Comparison of ENCODE assay signal across 26 cellular contexts in the genomic region with DNA sequence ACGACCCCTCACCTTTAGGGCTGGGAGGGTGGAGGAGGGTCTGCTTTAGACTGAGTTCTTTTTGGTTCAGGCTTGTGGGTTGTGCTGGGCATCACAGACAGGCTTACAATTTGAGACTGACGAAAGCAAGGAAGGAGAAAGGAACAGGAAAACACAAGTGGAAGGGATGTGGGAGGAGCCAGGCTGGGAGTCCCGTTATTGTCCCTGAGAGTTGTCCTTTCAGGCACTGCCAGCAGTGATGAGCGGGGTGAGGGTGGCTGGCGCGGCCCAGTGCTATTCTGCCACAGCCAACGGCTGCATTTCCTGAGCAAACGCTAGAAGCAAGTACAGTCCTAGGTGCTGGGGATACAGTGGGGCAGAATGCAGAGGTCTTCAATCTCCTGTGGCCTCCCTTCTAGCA. TPM values are rescaled to one million over a fixed set of nuclear protein-coding genes. Genes with fewer than 3 reads are reported as not detected.
DNase-seq lines count a peak whose midpoint lies in the region; ATAC-seq, FAIRE-seq and TF ChIP-seq lines count a peak whose summit lies in the region.
"Had no signal": no experiment of that assay in that cellular context is flagged by ENCODE, and none has a peak within 500 bp of the region (broad histone marks: within the 10 kb centered on the region; RNA-seq: fewer than 3 reads in every experiment).

No MANE protein-coding gene starts in this region.

- no peak for TF ChIP-seq CTCF in endothelial cell of umbilical vein (IDR thresholded peaks at IDR 0.05; ENCODE audit: extremely low read depth in 1 of 2, insufficient read depth in 1 of 2, low read depth in 1 of 2, low read length in 2 of 2)
- TF ChIP-seq CTCF in nephron progenitor cell (IDR thresholded peaks at IDR 0.05) = no peak

- H3K4me1 Mint-ChIP-seq in nephron progenitor cell = peaks cover 27% of the 10 kb centered on the region
- H3K4me1 Mint-ChIP-seq: activated CD4-positive, alpha-beta memory T cell treated with anti-CD3 and anti-CD28 coated beads, Interleukin-2, amount 10 ng/mL, durations not matched to agents 7 days and 5 days; activated naive CD4-positive, alpha-beta T cell treated with anti-CD3 and anti-CD28 coated beads, Interleukin-2, amount 10 ng/mL, durations not matched to agents 7 days and 5 days; stimulated activated naive CD8-positive, alpha-beta T cell treated with anti-CD3 and anti-CD28 coated beads, Interleukin-15, amount 100 ng/mL, for 72 hours had no signal

- peak overlapping the region; percentile 44 for H3K4me3 Mint-ChIP-seq in nephron progenitor cell
- H3K4me3 Mint-ChIP-seq: activated CD4-positive, alpha-beta memory T cell treated with anti-CD3 and anti-CD28 coated beads, Interleukin-2, amount 10 ng/mL, durations not matched to agents 7 days and 5 days; activated naive CD4-positive, alpha-beta T cell treated with anti-CD3 and anti-CD28 coated beads, Interleukin-2, amount 10 ng/mL, durations not matched to agents 7 days and 5 days; natural killer cell treated with Interleukin-12 subunit alpha and Interleukin-12 subunit beta and Interleukin-15 and Interleukin-18, amount 100 ng/mL, for 72 hours; stimulated activated naive CD8-positive, alpha-beta T cell treated with anti-CD3 and anti-CD28 coated beads, Interleukin-15, amount 100 ng/mL, for 72 hours; T-helper 2 cell treated with Interferon-gamma antibody and Interleukin-4, amounts not matched to agents 5 μg/mL and 100 μg/mL, for 36 hours had no signal

- ATAC-seq in HG03135 (IDR thresholded peaks at IDR 0.05; ENCODE audit: unreplicated experiment) (no peak), HG03565 (IDR thresholded peaks at IDR 0.05; ENCODE audit: unreplicated experiment) (no peak)
- ATAC-seq: natural killer cell treated with Interleukin-12 subunit alpha and Interleukin-12 subunit beta and Interleukin-15 and Interleukin-18, amount 100 ng/mL, for 72 hours; stimulated activated naive CD8-positive, alpha-beta T cell treated with anti-CD3 and anti-CD28 coated beads, Interleukin-15, amount 100 ng/mL, for 72 hours had no signal

- H4K20me1 ChIP-seq in BLaER1 treated with 17β-estradiol and CSF1 and Interleukin-3, amounts not matched to agents 10 nM and 100 nM = peaks cover 0 to 12% (median 0%) of the 10 kb centered on the region in 11 experiments; a peak in 6 of 22 replicates
- H4K20me1 ChIP-seq in endothelial cell of umbilical vein (replicated peaks; ENCODE audit: control insufficient read depth, extremely low read depth, insufficient read depth, low read length) = no peaks in the 10 kb centered on the region

- H3K9me3 Mint-ChIP-seq in nephron progenitor cell = no peaks in the 10 kb centered on the region
- H3K9me3 Mint-ChIP-seq: activated CD4-positive, alpha-beta memory T cell treated with anti-CD3 and anti-CD28 coated beads, Interleukin-2, amount 10 ng/mL, durations not matched to agents 7 days and 5 days; activated naive CD4-positive, alpha-beta T cell treated with anti-CD3 and anti-CD28 coated beads, Interleukin-2, amount 10 ng/mL, durations not matched to agents 7 days and 5 days; natural killer cell treated with Interleukin-12 subunit alpha and Interleukin-12 subunit beta and Interleukin-15 and Interleukin-18, amount 100 ng/mL, for 72 hours; stimulated activated naive CD8-positive, alpha-beta T cell treated with anti-CD3 and anti-CD28 coated beads, Interleukin-15, amount 100 ng/mL, for 72 hours; T-helper 2 cell treated with Interferon-gamma antibody and Interleukin-4, amounts not matched to agents 5 μg/mL and 100 μg/mL, for 36 hours had no signal

- no peaks in the 10 kb centered on the region for H3K36me3 Mint-ChIP-seq in nephron progenitor cell (ENCODE audit: low read depth)
- H3K36me3 Mint-ChIP-seq: activated naive CD4-positive, alpha-beta T cell treated with anti-CD3 and anti-CD28 coated beads, Interleukin-2, amount 10 ng/mL, durations not matched to agents 7 days and 5 days; natural killer cell treated with Interleukin-12 subunit alpha and Interleukin-12 subunit beta and Interleukin-15 and Interleukin-18, amount 100 ng/mL, for 72 hours had no signal

- no TSS peak for BruUV-seq in endothelial cell of umbilical vein (replicated peaks; lab: Mats Ljungman, UMichigan)

- no peaks in the 10 kb centered on the region for H3K9me3 ChIP-seq in BLaER1 treated with 17β-estradiol and CSF1 and Interleukin-3, amounts not matched to agents 10 nM and 100 nM (replicated peaks in 1 of 11)
- H3K9me3 ChIP-seq in endothelial cell of umbilical vein (replicated peaks; ENCODE audit: control insufficient read depth, insufficient read depth, low read length) = no peaks in the 10 kb centered on the region

- no peaks in the 10 kb centered on the region for H3K9me1 ChIP-seq in endothelial cell of umbilical vein (replicated peaks; ENCODE audit: control insufficient read depth, extremely low read depth, insufficient read depth, low read length)

- peak overlapping the region in 9 of 11 experiments; percentile 18 to 83 (median 68); a peak in 17 of 22 replicates for H3K4me2 ChIP-seq in BLaER1 treated with 17β-estradiol and CSF1 and Interleukin-3, amounts not matched to agents 10 nM and 100 nM
- peak overlapping the region; percentile 15 for H3K4me2 ChIP-seq in endothelial cell of umbilical vein (ENCODE audit: insufficient read depth, low read length)
- H3K4me2 ChIP-seq: PC-9 had no signal

- H3K4me1 ChIP-seq in BLaER1 treated with 17β-estradiol and CSF1 and Interleukin-3, amounts not matched to agents 10 nM and 100 nM = peaks cover 22 to 90% (median 86%) of the 10 kb centered on the region in 10 experiments
- H3K4me1 ChIP-seq in endothelial cell of umbilical vein (ENCODE audit: control insufficient read depth, extremely low read depth, insufficient read depth, low read length) = no peaks in the 10 kb centered on the region

- FAIRE-seq in endothelial cell of umbilical vein (lab: Jason Lieb, UNC) = peak; percentile 83
- FAIRE-seq: frontal cortex, kidney had no signal

- no peaks in the 10 kb centered on the region for H3K79me2 ChIP-seq in endothelial cell of umbilical vein (ENCODE audit: control insufficient read depth, insufficient read depth, low read length)

- H3K27ac Mint-ChIP-seq in nephron progenitor cell = peak overlapping the region; percentile 60
- H3K27ac Mint-ChIP-seq: activated CD4-positive, alpha-beta memory T cell treated with anti-CD3 and anti-CD28 coated beads, Interleukin-2, amount 10 ng/mL, durations not matched to agents 7 days and 5 days; activated naive CD4-positive, alpha-beta T cell treated with anti-CD3 and anti-CD28 coated beads, Interleukin-2, amount 10 ng/mL, durations not matched to agents 7 days and 5 days; natural killer cell treated with Interleukin-12 subunit alpha and Interleukin-12 subunit beta and Interleukin-15 and Interleukin-18, amount 100 ng/mL, for 72 hours; stimulated activated naive CD8-positive, alpha-beta T cell treated with anti-CD3 and anti-CD28 coated beads, Interleukin-15, amount 100 ng/mL, for 72 hours; T-helper 2 cell treated with Interferon-gamma antibody and Interleukin-4, amounts not matched to agents 5 μg/mL and 100 μg/mL, for 36 hours had no signal

- no peaks in the 10 kb centered on the region for H3K36me3 ChIP-seq in BLaER1 treated with 17β-estradiol and CSF1 and Interleukin-3, amounts not matched to agents 10 nM and 100 nM
- no peaks in the 10 kb centered on the region for H3K36me3 ChIP-seq in endothelial cell of umbilical vein (ENCODE audit: control insufficient read depth in 2 of 2, extremely low read depth in 1 of 2, insufficient read depth in 2 of 2, low read length in 2 of 2)

- intact Hi-C loops in endothelial cell of umbilical vein (cut with micrococcal nuclease) = no loop called here

- peak overlapping the region; percentile 16 for H2AFZ ChIP-seq in endothelial cell of umbilical vein (ENCODE audit: low read depth, low read length)
- H2AFZ ChIP-seq: PC-9 had no signal

- peaks cover 11% of the 10 kb centered on the region for H3K27me3 Mint-ChIP-seq in nephron progenitor cell (ENCODE audit: low read depth, poor library complexity)

- POLR2A ChIA-PET in endothelial cell of umbilical vein (lab: Charles Lee) = no interaction called here

- DNase-seq in NCI-H69 (lab: John Stamatoyannopoulos, UW) (peak; percentile 48), endothelial cell of umbilical vein (ENCODE audit: low read depth, low spot score) (peak; percentile 12), nephron progenitor cell (peak; percentile 32), NCI-H2107 (lab: John Stamatoyannopoulos, UW) (no peak), islet precursor cell (no peak)
- DNase-seq: activated CD4-positive, alpha-beta memory T cell treated with anti-CD3 and anti-CD28 coated beads, Interleukin-2, amount 10 ng/mL, durations not matched to agents 7 days and 5 days; activated CD4-positive, CD25-positive, alpha-beta regulatory T cell; activated naive CD4-positive, alpha-beta T cell treated with anti-CD3 and anti-CD28 coated beads, Interleukin-2, amount 10 ng/mL, durations not matched to agents 7 days and 5 days; activated T-cell treated with anti-CD3 and anti-CD28 coated beads, Interleukin-2, amount 50 U/mL, for 1 hour; central memory CD4-positive, alpha-beta T cell; EL; kidney; mesendoderm; NCI-H1105; NCI-H2171 treated with DMSO at 0.1 percent for 48 hours; NCI-H82; PC-9; stimulated activated CD4-positive, alpha-beta T cell treated with anti-CD3 and anti-CD28 coated beads, Interleukin-4, amount 100 ng/mL, for 24 hours; stimulated activated naive CD8-positive, alpha-beta T cell treated with anti-CD3 and anti-CD28 coated beads, Interleukin-15, amount 100 ng/mL, for 72 hours; trophoblast cell had no signal

- H3K27me3 ChIP-seq in BLaER1 treated with 17β-estradiol and CSF1 and Interleukin-3, amounts not matched to agents 10 nM and 100 nM = peaks cover 0 to 16% (median 0%) of the 10 kb centered on the region in 11 experiments; a peak in 1 of 22 replicates
- H3K27me3 ChIP-seq in endothelial cell of umbilical vein (ENCODE audit: control insufficient read depth in 2 of 2, insufficient read depth in 2 of 2, low read length in 2 of 2) = no peaks in the 10 kb centered on the region

- CTCF ChIA-PET in endothelial cell of umbilical vein (lab: Charles Lee) = no interaction called here

- no peak overlapping the region for H3K27ac ChIP-seq in BLaER1 treated with 17β-estradiol and CSF1 and Interleukin-3, amounts not matched to agents 10 nM and 100 nM
- H3K27ac ChIP-seq in endothelial cell of umbilical vein (ENCODE audit: insufficient read depth, low read depth, low read length) = no peak overlapping the region
- H3K27ac ChIP-seq: PC-9 had no signal

- H3K9ac ChIP-seq in BLaER1 treated with 17β-estradiol and CSF1 and Interleukin-3, amounts not matched to agents 10 nM and 100 nM = no peak overlapping the region
- H3K9ac ChIP-seq in endothelial cell of umbilical vein (replicated peaks; ENCODE audit: extremely low read depth, insufficient read depth, low read length) = no peak overlapping the region

- TF ChIP-seq POLR2A in endothelial cell of umbilical vein (IDR thresholded peaks at IDR 0.05; ENCODE audit: low read depth, low read length) = no peak

- no peak overlapping the region for H3K4me3 ChIP-seq in BLaER1 treated with 17β-estradiol and CSF1 and Interleukin-3, amounts not matched to agents 10 nM and 100 nM
- no peak overlapping the region for H3K4me3 ChIP-seq in endothelial cell of umbilical vein (replicated peaks in 1 of 3; ENCODE audit: insufficient read depth in 1 of 3, low read depth in 1 of 3, low read length in 3 of 3)
- H3K4me3 ChIP-seq: PC-9 had no signal

- dilution Hi-C loops in endothelial cell of umbilical vein (cut with MboI; ENCODE audit: extremely low pct_ligation_motif_present, low sequenced_read_pairs) = no loop called here

RNA-seq across cellular contexts. Expression of gene TSPAN9, which starts 29.2 kb away (rescaled TPM):
- total RNA-seq in endothelial cell of umbilical vein = 55.1 and 66.8 TPM in 2 replicates
- polyA plus RNA-seq in endothelial cell of umbilical vein = 43.3 and 46.8 TPM in 2 replicates
- 48.4 and 54.9 TPM in 2 replicates for polyA plus RNA-seq in endothelial cell of umbilical vein (2011; cell fraction: cytosol; rRNA removed)
- polyA plus RNA-seq in endothelial cell of umbilical vein (2011; cell fraction: nucleus; rRNA removed) = 58.7 and 68.7 TPM in 2 replicates
- 39.4 and 63.3 TPM in 2 replicates for polyA plus RNA-seq in endothelial cell of umbilical vein (2012)
- 74.6 and 116 TPM in 2 replicates for polyA minus RNA-seq in endothelial cell of umbilical vein
- 1.0 TPM for polyA minus RNA-seq in endothelial cell of umbilical vein (2011; cell fraction: cytosol; rRNA and poly(A)+ RNA removed)
- 25.0 and 34.3 TPM in 2 replicates for polyA minus RNA-seq in endothelial cell of umbilical vein (2011; cell fraction: nucleus; rRNA and poly(A)+ RNA removed)

Comparison
In these comparisons a context has a peak if more than half of its experiments do, and no peak if none do; other contexts are left out.
1. DNase-seq: peak in NCI-H69 (single experiment), endothelial cell of umbilical vein (single experiment) and nephron progenitor cell (single experiment); none in NCI-H2107 (single experiment) and islet precursor cell (single experiment).